Comparison of ENCODE assay signal across 24 cellular contexts in genomic region chr17:83019376-83019775, GRCh38.
"Had no signal": no experiment of that assay in that cellular context is flagged by ENCODE, and none has a peak within 500 bp of the region (broad histone marks: within the 10 kb centered on the region; RNA-seq: fewer than 3 reads in every experiment).

No MANE protein-coding gene starts in this region.

- H3K4me3 ChIP-seq: colonic mucosa, dorsolateral prefrontal cortex, esophagus squamous epithelium, gastrocnemius medialis, heart right ventricle, left lung, lower lobe of right lung, mucosa of descending colon had no signal

- H3K36me3 ChIP-seq: colonic mucosa, gastrocnemius medialis had no signal

- H3K4me1 ChIP-seq: colonic mucosa, esophagus squamous epithelium, gastrocnemius medialis, heart right ventricle, left lung, lower lobe of right lung had no signal

- H3K27ac ChIP-seq: colonic mucosa, dorsolateral prefrontal cortex, epithelial cell of prostate, esophagus squamous epithelium, gastrocnemius medialis, heart right ventricle, left lung, lower lobe of right lung had no signal

- DNase-seq: colonic mucosa; dermis blood vessel endothelial cell; dorsolateral prefrontal cortex; effector CD4-positive, alpha-beta T cell; effector memory CD4-positive, alpha-beta T cell; erythroblast; esophagus squamous epithelium; foreskin fibroblast; foreskin melanocyte; gastrocnemius medialis; glutamatergic neuron; heart right ventricle; hippocampal formation; kidney; left cardiac atrium; left ventricle myocardium superior; lower lobe of right lung; mesenchymal stem cell; mucosa of descending colon; naive B cell; naive thymus-derived CD8-positive, alpha-beta T cell had no signal

- H3K27me3 ChIP-seq: colonic mucosa, dorsolateral prefrontal cortex, esophagus squamous epithelium, gastrocnemius medialis, heart right ventricle, left lung had no signal

- H3K9me3 ChIP-seq: colonic mucosa, esophagus squamous epithelium, gastrocnemius medialis, heart right ventricle, left lung, lower lobe of right lung, mucosa of descending colon had no signal

- ATAC-seq: esophagus mucosa; gastrocnemius medialis; heart right ventricle; left cardiac atrium; left lung; left ventricle myocardium superior; lower lobe of right lung; mucosa of descending colon; naive thymus-derived CD8-positive, alpha-beta T cell had no signal
